ENCODE assay signal across 21 cellular contexts in the genomic region with DNA sequence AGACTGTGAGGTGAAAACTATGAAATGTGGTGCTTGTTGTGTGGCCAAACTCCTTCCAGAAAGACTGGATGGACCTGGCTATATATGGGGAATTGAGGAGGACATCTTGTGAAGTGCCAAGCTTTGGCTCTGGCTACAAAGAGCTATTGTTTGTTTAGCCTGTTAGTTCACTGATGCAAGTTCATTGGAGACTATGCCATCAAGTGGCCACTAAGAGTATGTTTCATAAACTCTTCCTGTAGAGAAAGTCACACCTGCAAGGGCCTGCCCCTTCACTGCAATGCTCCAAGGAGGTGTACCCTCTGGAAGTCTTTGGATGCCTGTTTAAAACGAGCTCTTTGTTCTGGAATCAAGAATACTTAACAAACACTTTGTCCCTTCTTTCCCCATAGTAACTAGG.
A peak's percentile ranks its signal among the peaks of the same experiment; 100 is the strongest.
DNase-seq lines count a peak whose midpoint lies in the region; ATAC-seq and TF ChIP-seq lines count a peak whose summit lies in the region.
"Had no signal": no experiment of that assay in that cellular context is flagged by ENCODE, and none has a peak within 500 bp of the region (broad histone marks: within the 10 kb centered on the region; RNA-seq: fewer than 3 reads in every experiment).

No MANE protein-coding gene starts in this region.

- peak; percentile 76 for DNase-seq in DMS53 treated with DMSO at 0.1 percent for 48 hours (lab: John Stamatoyannopoulos, UW; ENCODE audit: unreplicated experiment)
- DNase-seq in WERI-Rb-1, result no peak
- peak; percentile 80 for DNase-seq in mesendoderm
- DNase-seq in gastrocnemius medialis, result no peak
- no peak for DNase-seq in T-helper 2 cell
- DNase-seq in SIG-M5 treated with dmso at 0.1 percent for 504 hours (lab: John Stamatoyannopoulos, UW; ENCODE audit: unreplicated experiment), result no peak
- no peak for DNase-seq in caudate nucleus (lab: John Stamatoyannopoulos, UW)
- DNase-seq: activated CD4-positive, CD25-positive, alpha-beta regulatory T cell; activated naive CD4-positive, alpha-beta T cell treated with anti-CD3 and anti-CD28 coated beads, Interleukin-2, amount 10 ng/mL, durations not matched to agents 7 days and 5 days; activated T-cell treated with anti-CD3 and anti-CD28 coated beads, Interleukin-2, amount 50 U/mL, for 4 hours; effector CD4-positive, alpha-beta T cell; esophagus squamous epithelium; GM23248; lower lobe of right lung; NCI-H1694; NCI-H345; ovary; SHP77 treated with DMSO at 0.1 percent for 48 hours; trophoblast cell had no signal

- no peaks in the 10 kb centered on the region for H3K9me2 ChIP-seq in Loucy (replicated peaks; ENCODE audit: low read depth, low read length)

- H3K4ac ChIP-seq in mesendoderm (ENCODE audit: low read depth, low read length), result no peak overlapping the region

- no peak overlapping the region for H3K56ac ChIP-seq in mesendoderm (ENCODE audit: low read length)

- intact Hi-C loops in gastrocnemius medialis (cut with DNase I; ENCODE audit: low total_unique reads), result no loop called here

- H3F3A ChIP-seq in Loucy (ENCODE audit: low read depth), result no peaks in the 10 kb centered on the region

- H3K9ac ChIP-seq in Loucy (ENCODE audit: low read depth, low read length, poor library complexity, severe bottlenecking) (no peak overlapping the region), mesendoderm (ENCODE audit: low read length) (no peak overlapping the region)
- H3K9ac ChIP-seq: GM23248 had no signal

- H3K4me1 ChIP-seq in Loucy (ENCODE audit: insufficient read depth, low read length, poor library complexity, severe bottlenecking), result no peaks in the 10 kb centered on the region
- H3K4me1 ChIP-seq in mesendoderm (ENCODE audit: control insufficient read depth, low read depth, low read length), result no peaks in the 10 kb centered on the region
- no peaks in the 10 kb centered on the region for H3K4me1 ChIP-seq in gastrocnemius medialis
- H3K4me1 ChIP-seq: ascending aorta, esophagus squamous epithelium, lower lobe of right lung had no signal

- no CpG with 5 or more reads among the region's 1 CpG for WGBS in mesendoderm (ENCODE audit: extremely low coverage, insufficient coverage, low lambda C conversion rate)

- in situ Hi-C loops in gastrocnemius medialis (cut with MboI; ENCODE audit: low sequenced_read_pairs in 4 of 4), result no loop called here

- H2BK5ac ChIP-seq in mesendoderm (ENCODE audit: low read length), result no peak overlapping the region

- no peak overlapping the region for H3K23ac ChIP-seq in mesendoderm (ENCODE audit: low read length)

- TF ChIP-seq POLR2A in gastrocnemius medialis (IDR thresholded peaks at IDR 0.05), result no peak

- no peaks in the 10 kb centered on the region for H3K79me1 ChIP-seq in mesendoderm (ENCODE audit: low read length)

- H3K36me3 ChIP-seq in Loucy (ENCODE audit: insufficient read depth, low read length) (no peaks in the 10 kb centered on the region), WERI-Rb-1 (no peaks in the 10 kb centered on the region), mesendoderm (ENCODE audit: control insufficient read depth, insufficient read depth, low read length) (no peaks in the 10 kb centered on the region), gastrocnemius medialis (no peaks in the 10 kb centered on the region)
- H3K36me3 ChIP-seq: ascending aorta, esophagus squamous epithelium, lower lobe of right lung, ovary had no signal

- H4K20me1 ChIP-seq in Loucy (ENCODE audit: insufficient read depth, low read length, poor library complexity, severe bottlenecking), result no peaks in the 10 kb centered on the region

- H2BK15ac ChIP-seq in mesendoderm (replicated peaks; ENCODE audit: low read depth), result no peak overlapping the region

- no peak overlapping the region for H2AK5ac ChIP-seq in mesendoderm (ENCODE audit: low read length)

- no peak overlapping the region for H4K5ac ChIP-seq in mesendoderm (ENCODE audit: low read length)

- no peak for ATAC-seq in gastrocnemius medialis
- ATAC-seq: activated T-cell treated with anti-CD3 and anti-CD28 coated beads, Interleukin-2, amount 50 U/mL, for 4 hours had no signal

- no peaks in the 10 kb centered on the region for H3K9me3 ChIP-seq in Loucy (ENCODE audit: insufficient read depth, low read depth, low read length)
- H3K9me3 ChIP-seq in WERI-Rb-1 (ENCODE audit: severe bottlenecking), result no peaks in the 10 kb centered on the region
- no peaks in the 10 kb centered on the region for H3K9me3 ChIP-seq in gastrocnemius medialis
- H3K9me3 ChIP-seq: ovary had no signal

- H3K27ac ChIP-seq in WERI-Rb-1 (no peak overlapping the region), mesendoderm (ENCODE audit: low read depth, low read length) (no peak overlapping the region), gastrocnemius medialis (no peak overlapping the region), caudate nucleus (ENCODE audit: low read depth, low read length) (no peak overlapping the region)
- H3K27ac ChIP-seq: ascending aorta, esophagus squamous epithelium, GM23248, lower lobe of right lung, ovary had no signal

- no peak overlapping the region for H2AFZ ChIP-seq in Loucy (ENCODE audit: low read length)
- H2AFZ ChIP-seq: GM23248 had no signal

- TF ChIP-seq CTCF in Loucy (conservative IDR thresholded peaks at IDR 0.05; ENCODE audit: low read length), result peak; percentile 24; the same call in 1 of the 2 replicates
- TF ChIP-seq CTCF in WERI-Rb-1 (IDR thresholded peaks at IDR 0.05; ENCODE audit: low read depth, low read length), result peak; percentile 34
- TF ChIP-seq CTCF in gastrocnemius medialis (IDR thresholded peaks at IDR 0.05 in 4 of 5, conservative IDR thresholded peaks at IDR 0.05 in 1 of 5), result no peak

- no peak overlapping the region for H4K8ac ChIP-seq in mesendoderm (ENCODE audit: low read depth, low read length)

- H2BK120ac ChIP-seq in mesendoderm (ENCODE audit: low read depth, low read length), result no peak overlapping the region

- H3K79me2 ChIP-seq in Loucy (ENCODE audit: insufficient read depth, low read length) (no peaks in the 10 kb centered on the region), mesendoderm (ENCODE audit: control insufficient read depth, insufficient read depth, low read length) (no peaks in the 10 kb centered on the region)

- H3K27me3 ChIP-seq in Loucy (ENCODE audit: insufficient read depth, low read length, poor library complexity, severe bottlenecking), result no peaks in the 10 kb centered on the region
- H3K27me3 ChIP-seq in WERI-Rb-1 (ENCODE audit: insufficient read depth, low read depth, severe bottlenecking), result no peaks in the 10 kb centered on the region
- H3K27me3 ChIP-seq in mesendoderm (ENCODE audit: insufficient read depth, low read length, poor library complexity), result no peaks in the 10 kb centered on the region
- H3K27me3 ChIP-seq in gastrocnemius medialis, result no peaks in the 10 kb centered on the region
- H3K27me3 ChIP-seq: ascending aorta, esophagus squamous epithelium, ovary had no signal

- no peak overlapping the region for H3K4me3 ChIP-seq in Loucy (ENCODE audit: low read length, poor library complexity, severe bottlenecking)
- H3K4me3 ChIP-seq in WERI-Rb-1 (ENCODE audit: low read depth, low read length), result no peak overlapping the region
- no peak overlapping the region for H3K4me3 ChIP-seq in mesendoderm (ENCODE audit: low read length)
- H3K4me3 ChIP-seq in gastrocnemius medialis, result no peak overlapping the region
- H3K4me3 ChIP-seq: ascending aorta, esophagus squamous epithelium, GM23248, lower lobe of right lung, ovary had no signal

- H3K18ac ChIP-seq in mesendoderm (ENCODE audit: low read length), result peak overlapping the region; percentile 8

- H3K4me2 ChIP-seq in Loucy (ENCODE audit: low read depth, low read length, poor library complexity, severe bottlenecking), result no peak overlapping the region
- no peak overlapping the region for H3K4me2 ChIP-seq in mesendoderm (ENCODE audit: low read length)

Comparison
In these comparisons a context has a peak if more than half of its experiments do, and no peak if none do; other contexts are left out.
1. DNase-seq: peak in DMS53 treated with DMSO at 0.1 percent for 48 hours (single experiment) and mesendoderm (single experiment); none in WERI-Rb-1 (single experiment), gastrocnemius medialis (0 of 2), T-helper 2 cell (0 of 5), SIG-M5 treated with dmso at 0.1 percent for 504 hours (single experiment) and caudate nucleus (0 of 61).
2. CTCF ChIP-seq: peak in Loucy (single experiment) and WERI-Rb-1 (single experiment); none in gastrocnemius medialis (0 of 5).